Comparison of ENCODE assay signal across 9 cellular contexts in genomic region chr15:25136119-25136518, GRCh38.
DNase-seq lines count a peak whose midpoint lies in the region; ATAC-seq and TF ChIP-seq lines count a peak whose summit lies in the region.
"Had no signal": no experiment of that assay in that cellular context is flagged by ENCODE, and none has a peak within 500 bp of the region (broad histone marks: within the 10 kb centered on the region; RNA-seq: fewer than 3 reads in every experiment).

No MANE protein-coding gene starts in this region.

- in situ Hi-C loops in Panc1 (cut with HindIII; ENCODE audit: low pct_unique_long_range_greater_than_20kb, low sequenced_read_pairs): no loop called here

- H3K27me3 ChIP-seq in Panc1 (ENCODE audit: control insufficient read depth, insufficient read depth, low read length) (no peaks in the 10 kb centered on the region), upper lobe of right lung (no peaks in the 10 kb centered on the region)

- ATAC-seq in Panc1 (no peak), upper lobe of right lung (peak; percentile 40), GM21619 (IDR thresholded peaks at IDR 0.05; ENCODE audit: unreplicated experiment) (no peak), GM18861 (IDR thresholded peaks at IDR 0.05; ENCODE audit: unreplicated experiment) (no peak)

- no peaks in the 10 kb centered on the region for H3K4me1 ChIP-seq in Panc1 (ENCODE audit: control insufficient read depth, insufficient read depth, low read length)
- H3K4me1 ChIP-seq in upper lobe of right lung: no peaks in the 10 kb centered on the region

- no TSS peak for BruUV-seq in Panc1 (replicated peaks; lab: Mats Ljungman, UMichigan)

- POLR2A ChIA-PET in Panc1 (lab: Charles Lee): no interaction called here

- H3K9me3 ChIP-seq in Panc1 (ENCODE audit: control insufficient read depth, insufficient read depth, low read depth, low read length) (no peaks in the 10 kb centered on the region), upper lobe of right lung (no peaks in the 10 kb centered on the region)

- no peak overlapping the region for H3K27ac ChIP-seq in Panc1 (ENCODE audit: low read length)
- no peak overlapping the region for H3K27ac ChIP-seq in upper lobe of right lung

- TF ChIP-seq CTCF in Panc1 (IDR thresholded peaks at IDR 0.05) (peak; percentile 57), fibroblast of villous mesenchyme (IDR thresholded peaks at IDR 0.05; ENCODE audit: insufficient read depth, low read depth, low read length) (peak; percentile 28), upper lobe of right lung (IDR thresholded peaks at IDR 0.05) (peak; percentile 20)

- intact Hi-C loops in Panc1 (cut with micrococcal nuclease; ENCODE audit: unreplicated experiment) (no loop called here), upper lobe of right lung (cut with DNase I) (no loop called here)

- H3K36me3 ChIP-seq in Panc1 (ENCODE audit: control insufficient read depth, insufficient read depth, low read length) (no peaks in the 10 kb centered on the region), upper lobe of right lung (no peaks in the 10 kb centered on the region)

- DNase-seq in SKM-1 treated with dmso at 0.1 percent for 144 hours (lab: John Stamatoyannopoulos, UW; ENCODE audit: unreplicated experiment) (peak; percentile 4), SKM-1 (lab: John Stamatoyannopoulos, UW; ENCODE audit: unreplicated experiment) (no peak), Panc1 (ENCODE audit: low read depth, low spot score) (no peak), fibroblast of villous mesenchyme (ENCODE audit: low read depth) (peak; percentile 4), upper lobe of right lung (no peak), NCI-H1048 (lab: John Stamatoyannopoulos, UW) (no peak)
- DNase-seq: activated T-cell treated with anti-CD3 and anti-CD28 coated beads for 4 hours had no signal

- CTCF ChIA-PET in Panc1 (lab: Charles Lee): no interaction called here

- H3K4me3 ChIP-seq in Panc1 (ENCODE audit: low read depth in 2 of 2, low read length in 2 of 2) (no peak overlapping the region), fibroblast of villous mesenchyme (ENCODE audit: low read depth, low read length) (no peak overlapping the region), upper lobe of right lung (no peak overlapping the region)

Comparison
In these comparisons a context has a peak if more than half of its experiments do, and no peak if none do; other contexts are left out.
1. DNase-seq: peak in SKM-1 treated with dmso at 0.1 percent for 144 hours (single experiment) and fibroblast of villous mesenchyme (single experiment); none in SKM-1 (single experiment), Panc1 (single experiment), upper lobe of right lung (single experiment) and NCI-H1048 (single experiment).
2. Peak in every context shown above with its lines, with median percentiles within 50 percentile points of each other: CTCF ChIP-seq.